In the genomic region with DNA sequence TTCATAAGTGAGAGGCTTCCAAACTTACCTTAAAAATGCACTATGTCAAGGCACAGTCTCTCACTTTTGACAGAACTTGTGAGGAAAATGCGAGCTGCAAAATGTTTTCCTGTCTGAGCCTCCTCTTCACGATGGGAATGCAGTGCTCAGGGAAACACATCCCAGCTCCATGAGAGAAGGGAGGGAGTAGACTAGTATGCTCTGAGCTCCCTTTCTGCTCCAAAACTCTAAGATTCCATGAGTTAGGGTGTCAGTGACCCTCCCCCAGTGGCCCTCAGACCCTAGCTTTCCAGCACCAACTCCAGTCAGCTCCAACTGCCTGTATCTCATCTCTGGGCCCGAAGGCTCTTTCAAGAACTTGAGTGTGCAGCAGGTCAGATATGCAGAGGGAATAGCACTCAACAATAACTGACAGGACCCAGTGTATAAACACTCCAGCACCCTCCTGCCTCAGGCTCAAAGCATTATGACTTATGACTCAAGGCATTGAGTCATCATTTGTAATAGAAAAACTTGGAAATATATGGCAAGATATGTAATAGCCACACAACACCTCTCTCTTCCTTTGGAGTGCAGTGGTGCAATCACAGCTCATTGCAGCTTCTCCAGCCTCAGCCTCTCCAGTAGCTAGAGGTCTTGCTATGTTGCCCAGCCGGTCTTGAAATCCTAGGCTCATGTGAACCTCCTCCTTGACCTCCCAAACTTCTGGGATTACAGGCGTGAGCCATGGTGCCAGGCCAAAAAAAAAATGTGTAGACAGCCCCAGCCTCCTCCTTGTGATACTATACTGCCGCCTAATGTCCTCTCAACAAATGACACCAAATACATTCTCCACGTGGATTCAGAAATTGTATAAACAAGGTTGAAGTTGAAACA, we compare ENCODE assay signal across 9 cellular contexts. TPM values are rescaled to one million over a fixed set of nuclear protein-coding genes. Genes with fewer than 3 reads are reported as not detected.
DNase-seq lines count a peak whose midpoint lies in the region; ATAC-seq and TF ChIP-seq lines count a peak whose summit lies in the region.
"Had no signal": no experiment of that assay in that cellular context is flagged by ENCODE, and none has a peak within 500 bp of the region (broad histone marks: within the 10 kb centered on the region; RNA-seq: fewer than 3 reads in every experiment).

No MANE protein-coding gene starts in this region.

- H3K9me3 ChIP-seq in OCI-LY3 (ENCODE audit: insufficient read depth, low read length): no peaks in the 10 kb centered on the region
- H3K9me3 ChIP-seq in right lobe of liver: no peaks in the 10 kb centered on the region
- no peaks in the 10 kb centered on the region for H3K9me3 ChIP-seq in upper lobe of right lung

- H3K79me2 ChIP-seq in OCI-LY3 (ENCODE audit: low read length): no peaks in the 10 kb centered on the region

- ATAC-seq in right lobe of liver (peak; percentile 81 to 89 (median 84)), upper lobe of right lung (peak; percentile 93), GM19324 (IDR thresholded peaks at IDR 0.05; ENCODE audit: low FRiP score, unreplicated experiment) (no peak)

- intact Hi-C loops in right lobe of liver (cut with DNase I) (loop anchor here in 1 of 2 donors (10.0 kb wide), 2 partner anchors 104 to 184 kb away; partner anchors contain the start of gene APMAP), upper lobe of right lung (cut with DNase I) (loop anchor here (10.0 kb wide), 1 partner anchor 184 kb away; the partner anchor contains the start of gene APMAP)

- peak; percentile 95 for TF ChIP-seq CTCF in OCI-LY3 (IDR thresholded peaks at IDR 0.05; ENCODE audit: low read depth, low read length)
- TF ChIP-seq CTCF in chondrocyte (IDR thresholded peaks at IDR 0.05): peak; percentile 93
- TF ChIP-seq CTCF in right lobe of liver (IDR thresholded peaks at IDR 0.05): peak; percentile 67 to 81 (median 70)
- TF ChIP-seq CTCF in upper lobe of right lung (IDR thresholded peaks at IDR 0.05): peak; percentile 70

- H3K27ac Mint-ChIP-seq in chondrocyte (ENCODE audit: unreplicated experiment): peak overlapping the region; percentile 95

- H3K4me3 ChIP-seq in OCI-LY3 (ENCODE audit: low read length) (no peak overlapping the region), right lobe of liver (no peak overlapping the region), upper lobe of right lung (no peak overlapping the region)

- WGBS in right lobe of liver (ENCODE audit: insufficient coverage, low coverage, low lambda C conversion rate, missing lambda C conversion rate): 26% methylated on average over 6 of the region's 7 CpGs

- H3K27ac ChIP-seq in OCI-LY3 (ENCODE audit: low read length) (no peak overlapping the region), right lobe of liver (no peak overlapping the region), upper lobe of right lung (peak overlapping the region; percentile 49)

- H3K36me3 ChIP-seq in OCI-LY3 (replicated peaks; ENCODE audit: low read depth, low read length) (no peaks in the 10 kb centered on the region), right lobe of liver (no peaks in the 10 kb centered on the region), upper lobe of right lung (no peaks in the 10 kb centered on the region)

- H3K4me3 Mint-ChIP-seq in chondrocyte (ENCODE audit: unreplicated experiment): no peak overlapping the region
- H3K4me3 Mint-ChIP-seq: CD8-positive, alpha-beta memory T cell had no signal

- H3K4me2 ChIP-seq in OCI-LY3 (ENCODE audit: low read length): no peak overlapping the region

- TF ChIP-seq POLR2A in right lobe of liver (IDR thresholded peaks at IDR 0.05): no peak

- H3K4me1 ChIP-seq in OCI-LY3 (ENCODE audit: low read length): no peaks in the 10 kb centered on the region
- no peaks in the 10 kb centered on the region for H3K4me1 ChIP-seq in right lobe of liver
- no peaks in the 10 kb centered on the region for H3K4me1 ChIP-seq in upper lobe of right lung

- peaks cover 21% of the 10 kb centered on the region for H3K4me1 Mint-ChIP-seq in chondrocyte (ENCODE audit: low read depth)
- H3K4me1 Mint-ChIP-seq: CD8-positive, alpha-beta memory T cell had no signal

- no peak overlapping the region; the same call in 1 of the 2 replicates for H2AFZ ChIP-seq in OCI-LY3 (ENCODE audit: low read depth, low read length)

- no peaks in the 10 kb centered on the region for H4K20me1 ChIP-seq in OCI-LY3 (ENCODE audit: insufficient read depth, low read length)

- DNase-seq in NCI-H524 (lab: John Stamatoyannopoulos, UW) (peak; percentile 17 to 54), NCI-H524 treated with DMSO at 0.1 percent for 48 hours (lab: John Stamatoyannopoulos, UW) (no peak), HPDE6-E6E7 (ENCODE audit: extremely low spot score) (peak; percentile 98), chondrocyte (ENCODE audit: low spot score) (no peak), right lobe of liver (no peak), upper lobe of right lung (peak; percentile 74)

- peaks cover 11% of the 10 kb centered on the region for H3K9me3 Mint-ChIP-seq in chondrocyte (ENCODE audit: low read depth)

- peaks cover 10% of the 10 kb centered on the region; the same call in 1 of the 2 replicates for H3K27me3 ChIP-seq in OCI-LY3 (ENCODE audit: low read depth, low read length)
- no peaks in the 10 kb centered on the region for H3K27me3 ChIP-seq in right lobe of liver
- H3K27me3 ChIP-seq in upper lobe of right lung: no peaks in the 10 kb centered on the region

- H3K36me3 Mint-ChIP-seq in chondrocyte (ENCODE audit: low read depth): peaks cover 4% of the 10 kb centered on the region

- H3K9ac ChIP-seq in OCI-LY3 (ENCODE audit: low read length): no peak overlapping the region

- H3K27me3 Mint-ChIP-seq in chondrocyte (ENCODE audit: low read depth): peaks cover 3% of the 10 kb centered on the region

RNA-seq across cellular contexts. Expression of gene ENTPD6, which starts 16.7 kb away (rescaled TPM):
- total RNA-seq in chondrocyte (42.2 to 53.5 TPM (median 50.3 TPM) in 3 replicates), right lobe of liver (10 to 100 TPM; 28.8 to 48.4 (median 34.6) TPM), upper lobe of right lung (75.6 TPM)

Comparison
In these comparisons a context has a peak if more than half of its experiments do, and no peak if none do; other contexts are left out.
1. DNase-seq: peak in NCI-H524 (2 of 2), HPDE6-E6E7 (single experiment) and upper lobe of right lung (single experiment); none in NCI-H524 treated with DMSO at 0.1 percent for 48 hours (single experiment), chondrocyte (single experiment) and right lobe of liver (0 of 3).
2. Peak in every context shown above with its lines, with median percentiles within 50 percentile points of each other: CTCF ChIP-seq.